Comparison of ENCODE assay signal across 9 cellular contexts in the genomic region with DNA sequence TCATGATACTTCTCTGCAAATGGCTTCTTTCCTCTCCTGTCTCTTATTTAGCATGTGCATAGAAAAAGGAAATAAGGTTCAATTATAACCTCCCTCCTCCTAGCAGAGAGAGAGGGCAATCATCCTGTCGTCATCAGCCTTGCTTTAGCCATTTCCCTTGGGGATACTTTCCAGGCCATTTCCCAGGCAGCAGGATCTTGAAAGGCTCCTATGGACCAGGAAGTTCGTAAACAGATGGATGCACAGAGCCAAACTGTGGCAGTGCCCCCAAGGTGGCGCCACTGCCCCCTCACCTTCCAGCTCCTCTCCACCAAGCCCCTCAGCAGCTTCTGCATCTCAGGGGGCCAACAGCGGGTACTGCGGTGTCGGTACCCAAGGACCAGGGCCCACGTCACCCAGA.
DNase-seq lines count a peak whose midpoint lies in the region; ATAC-seq and TF ChIP-seq lines count a peak whose summit lies in the region.
"Had no signal": no experiment of that assay in that cellular context is flagged by ENCODE, and none has a peak within 500 bp of the region (broad histone marks: within the 10 kb centered on the region; RNA-seq: fewer than 3 reads in every experiment).

No MANE protein-coding gene starts in this region.

- CTCF ChIA-PET in OCI-LY7 (lab: Charles Lee; ENCODE audit: unreplicated experiment) = no interaction called here

- no peaks in the 10 kb centered on the region for H3F3A ChIP-seq in GM23338 (replicated peaks; ENCODE audit: low read depth)

- H3K4me3 Mint-ChIP-seq in GM23338 (no peak overlapping the region), glutamatergic neuron (ENCODE audit: unreplicated experiment) (peak overlapping the region; percentile 78), mesothelial cell of epicardium (no peak overlapping the region)
- H3K4me3 Mint-ChIP-seq: T-helper 17 cell had no signal

- H3K4me1 ChIP-seq in GM23338 (ENCODE audit: insufficient read depth) = peaks cover 6% of the 10 kb centered on the region
- H3K4me1 ChIP-seq in OCI-LY7 (ENCODE audit: insufficient read depth, low read length, poor library complexity, severe bottlenecking) = no peaks in the 10 kb centered on the region
- no peaks in the 10 kb centered on the region for H3K4me1 ChIP-seq in tibial nerve
- peaks cover 0 to 5% (median 2%) of the 10 kb centered on the region in 4 donors for H3K4me1 ChIP-seq in stomach

- H4K20me1 ChIP-seq in GM23338 (replicated peaks; ENCODE audit: insufficient read depth) = no peaks in the 10 kb centered on the region
- no peaks in the 10 kb centered on the region for H4K20me1 ChIP-seq in OCI-LY7 (ENCODE audit: insufficient read depth, low read length)

- H3K79me2 ChIP-seq in GM23338 (replicated peaks; ENCODE audit: insufficient read depth) = no peaks in the 10 kb centered on the region
- H3K79me2 ChIP-seq in OCI-LY7 (ENCODE audit: insufficient read depth, low read depth, low read length) = no peaks in the 10 kb centered on the region

- no peak for TF ChIP-seq POLR2A in tibial nerve (IDR thresholded peaks at IDR 0.05)
- no peak for TF ChIP-seq POLR2A in stomach (IDR thresholded peaks at IDR 0.05)

- H3K27ac Mint-ChIP-seq in GM23338 (no peak overlapping the region), glutamatergic neuron (ENCODE audit: unreplicated experiment) (peak overlapping the region; percentile 94), mesothelial cell of epicardium (no peak overlapping the region)
- H3K27ac Mint-ChIP-seq: T-helper 17 cell had no signal

- in situ Hi-C loops in ACHN (cut with HindIII; ENCODE audit: low pct_ligation_motif_present, low pct_unique_long_range_greater_than_20kb, low sequenced_read_pairs) = no loop called here

- TF ChIP-seq CTCF in GM23338 (conservative IDR thresholded peaks at IDR 0.05; ENCODE audit: low read depth in 2 of 2) (peak; percentile 65 to 77), OCI-LY7 (conservative IDR thresholded peaks at IDR 0.05; ENCODE audit: low read length) (peak; percentile 61), glutamatergic neuron (IDR thresholded peaks at IDR 0.05; ENCODE audit: partially characterized antibody, unreplicated experiment) (peak; percentile 22), tibial nerve (IDR thresholded peaks at IDR 0.05) (no peak), stomach (IDR thresholded peaks at IDR 0.05) (no peak), mesothelial cell of epicardium (IDR thresholded peaks at IDR 0.05; ENCODE audit: unreplicated experiment) (no peak)

- no peaks in the 10 kb centered on the region for H3K27me3 ChIP-seq in GM23338 (ENCODE audit: insufficient read depth)
- H3K27me3 ChIP-seq in tibial nerve = no peaks in the 10 kb centered on the region
- H3K27me3 ChIP-seq in stomach = no peaks in the 10 kb centered on the region

- H2AFZ ChIP-seq in GM23338 (no peak overlapping the region), OCI-LY7 (ENCODE audit: low read length) (no peak overlapping the region)

- no peak for TF ChIP-seq EP300 in tibial nerve (IDR thresholded peaks at IDR 0.05)
- TF ChIP-seq EP300 in stomach (IDR thresholded peaks at IDR 0.05) = no peak

- POLR2A ChIA-PET in OCI-LY7 (lab: Charles Lee) = interaction anchor here (0.7 kb wide), 1 partner anchor 394 kb away, joined by 5 read pairs; no protein-coding TSS in a partner anchor

- intact Hi-C loops in OCI-LY7 (cut with micrococcal nuclease; ENCODE audit: unreplicated experiment) = loop anchor here (2.0 kb wide), 1 partner anchor 277 kb away; no protein-coding TSS in a partner anchor
- intact Hi-C loops in stomach (cut with DNase I; ENCODE audit: low total_unique reads) = no loop called here

- H3K9me2 ChIP-seq in GM23338 (ENCODE audit: insufficient read depth) = no peaks in the 10 kb centered on the region
- no peaks in the 10 kb centered on the region for H3K9me2 ChIP-seq in OCI-LY7 (ENCODE audit: insufficient read depth, low read length)

- no peaks in the 10 kb centered on the region for H3K36me3 Mint-ChIP-seq in GM23338 (ENCODE audit: low read depth)
- no peaks in the 10 kb centered on the region for H3K36me3 Mint-ChIP-seq in glutamatergic neuron (ENCODE audit: unreplicated experiment)
- no peaks in the 10 kb centered on the region for H3K36me3 Mint-ChIP-seq in mesothelial cell of epicardium

- no peaks in the 10 kb centered on the region for H3K27me3 Mint-ChIP-seq in GM23338 (ENCODE audit: insufficient read depth, low read depth, poor library complexity)
- H3K27me3 Mint-ChIP-seq in glutamatergic neuron (ENCODE audit: unreplicated experiment) = peaks cover 1% of the 10 kb centered on the region
- no peaks in the 10 kb centered on the region for H3K27me3 Mint-ChIP-seq in mesothelial cell of epicardium (ENCODE audit: low read depth)
- H3K27me3 Mint-ChIP-seq: T-helper 17 cell had no signal

- H3K9me3 Mint-ChIP-seq in GM23338 = no peaks in the 10 kb centered on the region
- H3K9me3 Mint-ChIP-seq in glutamatergic neuron (ENCODE audit: unreplicated experiment) = peaks cover 8% of the 10 kb centered on the region
- H3K9me3 Mint-ChIP-seq in mesothelial cell of epicardium = no peaks in the 10 kb centered on the region

- H3K36me3 ChIP-seq in GM23338 (ENCODE audit: insufficient read depth) = no peaks in the 10 kb centered on the region
- no peaks in the 10 kb centered on the region for H3K36me3 ChIP-seq in OCI-LY7 (ENCODE audit: insufficient read depth, low read length)
- no peaks in the 10 kb centered on the region for H3K36me3 ChIP-seq in tibial nerve
- H3K36me3 ChIP-seq in stomach = no peaks in the 10 kb centered on the region

- no peaks in the 10 kb centered on the region for H3K9me3 ChIP-seq in OCI-LY7 (ENCODE audit: low read length)
- H3K9me3 ChIP-seq in tibial nerve = no peaks in the 10 kb centered on the region
- H3K9me3 ChIP-seq in stomach = no peaks in the 10 kb centered on the region

- no TSS peak for BruUV-seq in OCI-LY7 (replicated peaks; lab: Mats Ljungman, UMichigan)

- H3K4me3 ChIP-seq in GM23338 = no peak overlapping the region
- H3K4me3 ChIP-seq in OCI-LY7 (ENCODE audit: low read depth, low read length, poor library complexity, severe bottlenecking) = no peak overlapping the region
- H3K4me3 ChIP-seq in tibial nerve = no peak overlapping the region
- no peak overlapping the region for H3K4me3 ChIP-seq in stomach

- 67 to 70% methylated on average over 7 of the region's 7 CpGs for WGBS in tibial nerve, 2 donors
- WGBS in stomach, 5 donors = 50 to 74% (median 61%) methylated on average over 7 of the region's 7 CpGs

- no peak overlapping the region for H3K27ac ChIP-seq in GM23338 (ENCODE audit: low read depth)
- H3K27ac ChIP-seq in OCI-LY7 (ENCODE audit: low read depth, low read length, poor library complexity, severe bottlenecking) = no peak overlapping the region
- peak overlapping the region in 1 of 4 donors; percentile 25 for H3K27ac ChIP-seq in tibial nerve
- H3K27ac ChIP-seq in stomach = no peak overlapping the region

- H3K4me2 ChIP-seq in GM23338 (no peak overlapping the region), OCI-LY7 (ENCODE audit: low read length) (no peak overlapping the region)

- H3K4me1 Mint-ChIP-seq in GM23338 (0 out of 3 replicates have a peak, but pooled peaks cover 2% of the 10 kb centered on the region), glutamatergic neuron (ENCODE audit: low read depth, unreplicated experiment) (peaks cover 29% of the 10 kb centered on the region), mesothelial cell of epicardium (peaks cover 3% of the 10 kb centered on the region)
- H3K4me1 Mint-ChIP-seq: T-helper 17 cell had no signal

- DNase-seq in ACHN (peak; percentile 32), GM23338 (ENCODE audit: low spot score) (peak; percentile 76), OCI-LY7 (ENCODE audit: low spot score) (peak; percentile 10), glutamatergic neuron (peak; percentile 74), tibial nerve (ENCODE audit: low spot score in 2 of 2) (no peak), stomach (no peak), mesothelial cell of epicardium (ENCODE audit: low spot score in 2 of 2, unreplicated experiment in 2 of 2) (no peak), cortex of kidney (lab: John Stamatoyannopoulos, UW) (no peak)
- DNase-seq: T-helper 17 cell had no signal

- peak; percentile 96 for ATAC-seq in GM23338
- ATAC-seq: T-helper 17 cell had no signal

TF ChIP-seq in GM23338, 12 proteins besides CTCF, POLR2A, EP300 and RAD21:
- TF ChIP-seq STAT1 (IDR thresholded peaks at IDR 0.05; ENCODE audit: unreplicated experiment) (no peak), CREB1 (CRISPR knock-in tag; IDR thresholded peaks at IDR 0.05; ENCODE audit: low read depth) (no peak), ZNF331 (CRISPR knock-in tag; IDR thresholded peaks at IDR 0.05; ENCODE audit: low read depth) (no peak), POLR2AphosphoS5 (IDR thresholded peaks at IDR 0.05; ENCODE audit: low read depth) (no peak), EZH2phosphoT487 (IDR thresholded peaks at IDR 0.05; ENCODE audit: unreplicated experiment) (no peak), EZH2 (IDR thresholded peaks at IDR 0.05; ENCODE audit: low read depth, unreplicated experiment) (no peak)
- TF ChIP-seq, protein P1, sequence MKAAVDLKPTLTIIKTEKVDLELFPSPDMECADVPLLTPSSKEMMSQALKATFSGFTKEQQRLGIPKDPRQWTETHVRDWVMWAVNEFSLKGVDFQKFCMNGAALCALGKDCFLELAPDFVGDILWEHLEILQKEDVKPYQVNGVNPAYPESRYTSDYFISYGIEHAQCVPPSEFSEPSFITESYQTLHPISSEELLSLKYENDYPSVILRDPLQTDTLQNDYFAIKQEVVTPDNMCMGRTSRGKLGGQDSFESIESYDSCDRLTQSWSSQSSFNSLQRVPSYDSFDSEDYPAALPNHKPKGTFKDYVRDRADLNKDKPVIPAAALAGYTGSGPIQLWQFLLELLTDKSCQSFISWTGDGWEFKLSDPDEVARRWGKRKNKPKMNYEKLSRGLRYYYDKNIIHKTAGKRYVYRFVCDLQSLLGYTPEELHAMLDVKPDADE (IDR thresholded peaks at IDR 0.05) = no peak

Comparison
In these comparisons a context has a peak if more than half of its experiments do, and no peak if none do; other contexts are left out.
1. DNase-seq: peak in ACHN (single experiment), GM23338 (single experiment), OCI-LY7 (single experiment) and glutamatergic neuron (single experiment); none in tibial nerve (0 of 2), stomach (single experiment), mesothelial cell of epicardium (0 of 2) and cortex of kidney (single experiment).
2. CTCF ChIP-seq: peak in GM23338 (2 of 2), OCI-LY7 (single experiment) and glutamatergic neuron (single experiment); none in tibial nerve (0 of 5), stomach (0 of 7) and mesothelial cell of epicardium (single experiment).